ENCODE assay signal across 22 cellular contexts in genomic region chr4:189364032-189364449, GRCh38.
"Had no signal": no experiment of that assay in that cellular context is flagged by ENCODE, and none has a peak within 500 bp of the region (broad histone marks: within the 10 kb centered on the region; RNA-seq: fewer than 3 reads in every experiment).

No MANE protein-coding gene starts in this region.

- H3K4me3 Mint-ChIP-seq: activated CD8-positive, alpha-beta T cell treated with anti-CD3 and anti-CD28 coated beads, Interleukin-2, amount 10 ng/mL, durations not matched to agents 7 days and 5 days; activated naive CD8-positive, alpha-beta T cell treated with anti-CD3 and anti-CD28 coated beads for 36 hours; activated T-helper 17 cell treated with anti-CD3 and anti-CD28 coated beads, Interleukin-2, amount 50 U/mL, for 72 hours; immature natural killer cell; mesothelial cell of epicardium; neural progenitor cell had no signal

- H3K4me1 Mint-ChIP-seq: activated naive CD8-positive, alpha-beta T cell treated with anti-CD3 and anti-CD28 coated beads for 36 hours; activated T-helper 17 cell treated with anti-CD3 and anti-CD28 coated beads, Interleukin-2, amount 50 U/mL, for 72 hours; immature natural killer cell; mesothelial cell of epicardium; naive thymus-derived CD8-positive, alpha-beta T cell; neural progenitor cell had no signal

- H3K4me1 ChIP-seq: left ventricle myocardium inferior, neural progenitor cell, stomach, suprapubic skin, transverse colon, vagina had no signal

- H3K27ac Mint-ChIP-seq: activated CD8-positive, alpha-beta T cell treated with anti-CD3 and anti-CD28 coated beads, Interleukin-2, amount 10 ng/mL, durations not matched to agents 7 days and 5 days; activated naive CD8-positive, alpha-beta T cell treated with anti-CD3 and anti-CD28 coated beads for 36 hours; activated T-helper 17 cell treated with anti-CD3 and anti-CD28 coated beads, Interleukin-2, amount 50 U/mL, for 72 hours; immature natural killer cell; mesothelial cell of epicardium; naive thymus-derived CD8-positive, alpha-beta T cell; neural progenitor cell had no signal

- H3K36me3 Mint-ChIP-seq: activated naive CD8-positive, alpha-beta T cell treated with anti-CD3 and anti-CD28 coated beads for 36 hours; naive thymus-derived CD8-positive, alpha-beta T cell; neural progenitor cell had no signal

- ATAC-seq: activated CD8-positive, alpha-beta T cell treated with anti-CD3 and anti-CD28 coated beads, Interleukin-2, amount 10 ng/mL, durations not matched to agents 7 days and 5 days; activated T-helper 17 cell treated with anti-CD3 and anti-CD28 coated beads, Interleukin-2, amount 50 U/mL, for 72 hours; naive thymus-derived CD8-positive, alpha-beta T cell had no signal

- H3K9me3 Mint-ChIP-seq: activated naive CD8-positive, alpha-beta T cell treated with anti-CD3 and anti-CD28 coated beads for 36 hours had no signal

- H3K27ac ChIP-seq: hepatocyte, left ventricle myocardium inferior, neural progenitor cell, stomach, suprapubic skin, transverse colon, vagina had no signal

- H3K9me3 ChIP-seq: left ventricle myocardium inferior, stomach, suprapubic skin, transverse colon, vagina had no signal

- H3K27me3 Mint-ChIP-seq: activated naive CD8-positive, alpha-beta T cell treated with anti-CD3 and anti-CD28 coated beads for 36 hours; activated T-helper 17 cell treated with anti-CD3 and anti-CD28 coated beads, Interleukin-2, amount 50 U/mL, for 72 hours; naive thymus-derived CD8-positive, alpha-beta T cell had no signal

- H3K36me3 ChIP-seq: left ventricle myocardium inferior, neural progenitor cell, stomach, suprapubic skin, transverse colon, vagina had no signal

- H3K27me3 ChIP-seq: hepatocyte, neural progenitor cell, stomach, suprapubic skin, transverse colon, vagina had no signal

- H3K4me3 ChIP-seq: hepatocyte, left ventricle myocardium inferior, neural progenitor cell, stomach, suprapubic skin, transverse colon, vagina had no signal

- DNase-seq: activated CD4-positive, alpha-beta T cell treated with anti-CD3 and anti-CD28 coated beads for 1 hour; activated CD4-positive, alpha-beta T cell treated with anti-CD3 and anti-CD28 coated beads, Interleukin-2, amount 50 U/mL, for 1 hour; activated CD8-positive, alpha-beta T cell treated with anti-CD3 and anti-CD28 coated beads, Interleukin-2, amount 10 ng/mL, durations not matched to agents 7 days and 5 days; activated naive CD4-positive, alpha-beta T cell treated with Interleukin-2 at 50 U/mL for 16 hours; activated naive CD8-positive, alpha-beta T cell treated with anti-CD3 and anti-CD28 coated beads for 36 hours; activated T-cell treated with anti-CD3 and anti-CD28 coated beads, Interleukin-2, amount 50 U/mL, for 1 hour; cerebellar nuclear complex; cortex of kidney; glutamatergic neuron; immature natural killer cell; left ventricle myocardium inferior; stimulated activated CD4-positive, alpha-beta T cell treated with anti-CD3 and anti-CD28 coated beads, Interleukin-4, amount 100 ng/mL, for 4 hours; stomach; T-helper 1 cell; transverse colon had no signal
